Comparison of ENCODE assay signal across 7 cellular contexts in the genomic region with DNA sequence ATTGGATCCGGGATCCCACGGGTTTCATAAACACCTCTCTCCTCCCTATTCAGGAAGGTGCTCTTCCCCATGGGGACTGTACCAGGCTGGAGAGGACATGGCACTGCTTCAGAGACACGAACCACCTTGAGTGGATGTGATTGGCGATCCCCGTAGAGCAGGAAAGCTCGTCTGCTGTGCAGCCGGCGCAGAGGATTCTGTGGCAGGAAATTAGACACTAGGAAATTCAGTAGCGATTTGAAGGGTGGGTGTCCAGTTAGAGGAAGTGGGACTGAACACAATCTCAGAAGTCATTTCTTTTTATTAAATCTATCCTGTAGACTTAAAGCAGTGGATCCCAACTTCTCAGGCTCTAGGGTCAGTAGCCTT. TPM values are rescaled to one million over a fixed set of nuclear protein-coding genes. Genes with fewer than 3 reads are reported as not detected.
DNase-seq lines count a peak whose midpoint lies in the region; ATAC-seq and TF ChIP-seq lines count a peak whose summit lies in the region.
"Had no signal": no experiment of that assay in that cellular context is flagged by ENCODE, and none has a peak within 500 bp of the region (broad histone marks: within the 10 kb centered on the region; RNA-seq: fewer than 3 reads in every experiment).

No MANE protein-coding gene starts in this region.

- H2AFZ ChIP-seq in OCI-LY3 (ENCODE audit: low read depth, low read length): peak overlapping the region; percentile 93; the same call in 1 of the 2 replicates

- peak overlapping the region; percentile 86 for H3K4me2 ChIP-seq in OCI-LY3 (ENCODE audit: low read length)

- H3K79me2 ChIP-seq in OCI-LY3 (ENCODE audit: low read length): peaks cover 19% of the 10 kb centered on the region

- peak overlapping the region; percentile 47; the same call in 1 of the 2 replicates for H3K27ac ChIP-seq in OCI-LY3 (ENCODE audit: low read length)
- peak overlapping the region; percentile 89 to 90 for H3K27ac ChIP-seq in testis

- H3K9me3 ChIP-seq in OCI-LY3 (ENCODE audit: insufficient read depth, low read length) (no peaks in the 10 kb centered on the region), testis (no peaks in the 10 kb centered on the region)

- H3K27me3 ChIP-seq in OCI-LY3 (ENCODE audit: low read depth, low read length) (no peaks in the 10 kb centered on the region), testis (no peaks in the 10 kb centered on the region)

- peak; percentile 47 for DNase-seq in NCI-H2107 treated with DMSO at 0.1 percent for 48 hours (lab: John Stamatoyannopoulos, UW; ENCODE audit: unreplicated experiment)
- DNase-seq in NCI-H2107 (lab: John Stamatoyannopoulos, UW): no peak
- DNase-seq in foreskin fibroblast: no peak
- no peak for DNase-seq in testis

- WGBS in testis, 2 donors: 1 to 4% methylated on average over 7 to 9 of the region's 9 CpGs

- intact Hi-C loops in testis (cut with DNase I; ENCODE audit: low total_unique reads): loop anchor here (10.0 kb wide), 1 partner anchor 52 kb away; a partner anchor contains a TSS

- TF ChIP-seq POLR2A in testis (IDR thresholded peaks at IDR 0.05): no peak

- no peak for TF ChIP-seq CTCF in OCI-LY3 (IDR thresholded peaks at IDR 0.05; ENCODE audit: low read depth, low read length)
- TF ChIP-seq CTCF in foreskin fibroblast (IDR thresholded peaks at IDR 0.05; ENCODE audit: low read depth, low read length): no peak
- no peak for TF ChIP-seq CTCF in testis (IDR thresholded peaks at IDR 0.05)

- H3K9ac ChIP-seq in OCI-LY3 (ENCODE audit: low read length): peak overlapping the region; percentile 95

- H3K4me1 ChIP-seq in OCI-LY3 (ENCODE audit: low read length) (peaks cover 11% of the 10 kb centered on the region), testis (peaks cover 7% of the 10 kb centered on the region)

- H3K36me3 ChIP-seq in OCI-LY3 (replicated peaks; ENCODE audit: low read depth, low read length) (no peaks in the 10 kb centered on the region), testis (ENCODE audit: low read depth, missing control alignments) (no peaks in the 10 kb centered on the region)

- H3K4me3 ChIP-seq in OCI-LY3 (ENCODE audit: low read length) (peak overlapping the region; percentile 85), foreskin fibroblast (ENCODE audit: low read depth in 1 of 2, low read length in 2 of 2) (peak overlapping the region; percentile 80 to 98), testis (peak overlapping the region; percentile 94 to 100)

- no peak for ATAC-seq in GM19035 (IDR thresholded peaks at IDR 0.05; ENCODE audit: unreplicated experiment)

- no peaks in the 10 kb centered on the region for H4K20me1 ChIP-seq in OCI-LY3 (ENCODE audit: insufficient read depth, low read length)

RNA-seq across cellular contexts. Expression of a gene that starts 0.8 kb away (rescaled TPM):
- 10 to 100 TPM in 1 of 2 donors, 1 to 10 TPM in 1; 9.9 to 11.7 TPM for total RNA-seq in testis
- polyA plus RNA-seq in testis (ENCODE audit: insufficient read depth, low read depth, low replicate concordance): 7.0 TPM

RNA-seq across cellular contexts. Expression of a gene that starts 45.0 kb away (rescaled TPM):
- total RNA-seq in testis: under 1 TPM; 0.50 to 0.71 TPM
- polyA plus RNA-seq in testis (ENCODE audit: insufficient read depth, low read depth, low replicate concordance): 1.2 TPM
- total RNA-seq: pulmonary artery endothelial cell had no signal

RNA-seq across cellular contexts. Expression of a gene that starts 46.5 kb away (rescaled TPM):
- total RNA-seq in testis: 1 to 10 TPM; 1.8 to 3.2 TPM
- 1.3 TPM for polyA plus RNA-seq in testis (ENCODE audit: insufficient read depth, low read depth, low replicate concordance)

RNA-seq across cellular contexts. Expression of a gene that starts 56.4 kb away (rescaled TPM):
- total RNA-seq in testis: not detected
- polyA plus RNA-seq in testis (ENCODE audit: insufficient read depth, low read depth, low replicate concordance): not detected
- total RNA-seq: pulmonary artery endothelial cell had no signal

RNA-seq across cellular contexts. Expression of a gene that starts 57.3 kb away (rescaled TPM):
- 10 to 100 TPM; 37.3 to 56.7 TPM for total RNA-seq in testis
- 22.8 TPM for polyA plus RNA-seq in testis (ENCODE audit: insufficient read depth, low read depth, low replicate concordance)
